ENCODE assay signal across 2 cellular contexts in the genomic region with DNA sequence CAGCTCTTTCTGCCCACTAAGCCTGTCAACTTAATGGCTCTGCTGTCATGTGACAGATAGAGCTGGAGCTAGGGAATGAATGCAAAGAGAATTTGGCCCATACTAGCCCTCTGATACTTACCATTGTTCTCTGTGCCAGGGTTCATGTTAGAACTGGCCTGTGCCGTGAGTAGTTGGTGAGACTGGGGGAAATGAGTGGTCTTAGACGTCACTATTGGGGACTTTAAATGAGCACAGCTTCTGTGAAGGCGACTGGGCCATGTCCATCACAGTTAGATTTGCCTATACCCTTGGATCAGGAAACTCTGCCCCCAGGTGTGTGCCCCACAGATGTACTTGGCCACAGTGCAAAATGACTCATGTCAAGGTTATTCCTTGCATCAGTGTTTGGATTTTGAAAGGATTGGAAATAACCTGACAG.
TF ChIP-seq lines count a peak whose summit lies in the region.

No MANE protein-coding gene starts in this region.

TF ChIP-seq in GM23338, 12 proteins besides CTCF, POLR2A, EP300 and RAD21 (continued from another document):
- TF ChIP-seq, protein P1, sequence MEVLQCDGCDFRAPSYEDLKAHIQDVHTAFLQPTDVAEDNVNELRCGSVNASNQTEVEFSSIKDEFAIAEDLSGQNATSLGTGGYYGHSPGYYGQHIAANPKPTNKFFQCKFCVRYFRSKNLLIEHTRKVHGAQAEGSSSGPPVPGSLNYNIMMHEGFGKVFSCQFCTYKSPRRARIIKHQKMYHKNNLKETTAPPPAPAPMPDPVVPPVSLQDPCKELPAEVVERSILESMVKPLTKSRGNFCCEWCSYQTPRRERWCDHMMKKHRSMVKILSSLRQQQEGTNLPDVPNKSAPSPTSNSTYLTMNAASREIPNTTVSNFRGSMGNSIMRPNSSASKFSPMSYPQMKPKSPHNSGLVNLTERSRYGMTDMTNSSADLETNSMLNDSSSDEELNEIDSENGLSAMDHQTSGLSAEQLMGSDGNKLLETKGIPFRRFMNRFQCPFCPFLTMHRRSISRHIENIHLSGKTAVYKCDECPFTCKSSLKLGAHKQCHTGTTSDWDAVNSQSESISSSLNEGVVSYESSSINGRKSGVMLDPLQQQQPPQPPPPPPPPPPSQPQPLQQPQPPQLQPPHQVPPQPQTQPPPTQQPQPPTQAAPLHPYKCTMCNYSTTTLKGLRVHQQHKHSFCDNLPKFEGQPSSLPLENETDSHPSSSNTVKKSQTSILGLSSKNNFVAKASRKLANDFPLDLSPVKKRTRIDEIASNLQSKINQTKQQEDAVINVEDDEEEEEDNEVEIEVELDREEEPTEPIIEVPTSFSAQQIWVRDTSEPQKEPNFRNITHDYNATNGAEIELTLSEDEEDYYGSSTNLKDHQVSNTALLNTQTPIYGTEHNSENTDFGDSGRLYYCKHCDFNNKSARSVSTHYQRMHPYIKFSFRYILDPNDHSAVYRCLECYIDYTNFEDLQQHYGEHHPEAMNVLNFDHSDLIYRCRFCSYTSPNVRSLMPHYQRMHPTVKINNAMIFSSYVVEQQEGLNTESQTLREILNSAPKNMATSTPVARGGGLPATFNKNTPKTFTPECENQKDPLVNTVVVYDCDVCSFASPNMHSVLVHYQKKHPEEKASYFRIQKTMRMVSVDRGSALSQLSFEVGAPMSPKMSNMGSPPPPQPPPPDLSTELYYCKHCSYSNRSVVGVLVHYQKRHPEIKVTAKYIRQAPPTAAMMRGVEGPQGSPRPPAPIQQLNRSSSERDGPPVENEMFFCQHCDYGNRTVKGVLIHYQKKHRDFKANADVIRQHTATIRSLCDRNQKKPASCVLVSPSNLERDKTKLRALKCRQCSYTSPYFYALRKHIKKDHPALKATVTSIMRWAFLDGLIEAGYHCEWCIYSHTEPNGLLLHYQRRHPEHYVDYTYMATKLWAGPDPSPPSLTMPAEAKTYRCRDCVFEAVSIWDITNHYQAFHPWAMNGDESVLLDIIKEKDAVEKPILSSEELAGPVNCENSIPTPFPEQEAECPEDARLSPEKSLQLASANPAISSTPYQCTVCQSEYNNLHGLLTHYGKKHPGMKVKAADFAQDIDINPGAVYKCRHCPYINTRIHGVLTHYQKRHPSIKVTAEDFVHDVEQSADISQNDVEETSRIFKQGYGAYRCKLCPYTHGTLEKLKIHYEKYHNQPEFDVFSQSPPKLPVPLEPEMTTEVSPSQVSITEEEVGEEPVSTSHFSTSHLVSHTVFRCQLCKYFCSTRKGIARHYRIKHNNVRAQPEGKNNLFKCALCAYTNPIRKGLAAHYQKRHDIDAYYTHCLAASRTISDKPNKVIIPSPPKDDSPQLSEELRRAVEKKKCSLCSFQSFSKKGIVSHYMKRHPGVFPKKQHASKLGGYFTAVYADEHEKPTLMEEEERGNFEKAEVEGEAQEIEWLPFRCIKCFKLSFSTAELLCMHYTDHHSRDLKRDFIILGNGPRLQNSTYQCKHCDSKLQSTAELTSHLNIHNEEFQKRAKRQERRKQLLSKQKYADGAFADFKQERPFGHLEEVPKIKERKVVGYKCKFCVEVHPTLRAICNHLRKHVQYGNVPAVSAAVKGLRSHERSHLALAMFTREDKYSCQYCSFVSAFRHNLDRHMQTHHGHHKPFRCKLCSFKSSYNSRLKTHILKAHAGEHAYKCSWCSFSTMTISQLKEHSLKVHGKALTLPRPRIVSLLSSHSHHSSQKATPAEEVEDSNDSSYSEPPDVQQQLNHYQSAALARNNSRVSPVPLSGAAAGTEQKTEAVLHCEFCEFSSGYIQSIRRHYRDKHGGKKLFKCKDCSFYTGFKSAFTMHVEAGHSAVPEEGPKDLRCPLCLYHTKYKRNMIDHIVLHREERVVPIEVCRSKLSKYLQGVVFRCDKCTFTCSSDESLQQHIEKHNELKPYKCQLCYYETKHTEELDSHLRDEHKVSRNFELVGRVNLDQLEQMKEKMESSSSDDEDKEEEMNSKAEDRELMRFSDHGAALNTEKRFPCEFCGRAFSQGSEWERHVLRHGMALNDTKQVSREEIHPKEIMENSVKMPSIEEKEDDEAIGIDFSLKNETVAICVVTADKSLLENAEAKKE (CRISPR knock-in tag; IDR thresholded peaks at IDR 0.05), result no peak
- TF ChIP-seq POLR2AphosphoS5 (IDR thresholded peaks at IDR 0.05; ENCODE audit: low read depth) (no peak), NANOG (IDR thresholded peaks at IDR 0.05; ENCODE audit: borderline replicate concordance) (no peak), ZNF331 (CRISPR knock-in tag; IDR thresholded peaks at IDR 0.05; ENCODE audit: low read depth) (no peak), CREB1 (CRISPR knock-in tag; IDR thresholded peaks at IDR 0.05; ENCODE audit: low read depth) (no peak)
- TF ChIP-seq, protein P2, sequence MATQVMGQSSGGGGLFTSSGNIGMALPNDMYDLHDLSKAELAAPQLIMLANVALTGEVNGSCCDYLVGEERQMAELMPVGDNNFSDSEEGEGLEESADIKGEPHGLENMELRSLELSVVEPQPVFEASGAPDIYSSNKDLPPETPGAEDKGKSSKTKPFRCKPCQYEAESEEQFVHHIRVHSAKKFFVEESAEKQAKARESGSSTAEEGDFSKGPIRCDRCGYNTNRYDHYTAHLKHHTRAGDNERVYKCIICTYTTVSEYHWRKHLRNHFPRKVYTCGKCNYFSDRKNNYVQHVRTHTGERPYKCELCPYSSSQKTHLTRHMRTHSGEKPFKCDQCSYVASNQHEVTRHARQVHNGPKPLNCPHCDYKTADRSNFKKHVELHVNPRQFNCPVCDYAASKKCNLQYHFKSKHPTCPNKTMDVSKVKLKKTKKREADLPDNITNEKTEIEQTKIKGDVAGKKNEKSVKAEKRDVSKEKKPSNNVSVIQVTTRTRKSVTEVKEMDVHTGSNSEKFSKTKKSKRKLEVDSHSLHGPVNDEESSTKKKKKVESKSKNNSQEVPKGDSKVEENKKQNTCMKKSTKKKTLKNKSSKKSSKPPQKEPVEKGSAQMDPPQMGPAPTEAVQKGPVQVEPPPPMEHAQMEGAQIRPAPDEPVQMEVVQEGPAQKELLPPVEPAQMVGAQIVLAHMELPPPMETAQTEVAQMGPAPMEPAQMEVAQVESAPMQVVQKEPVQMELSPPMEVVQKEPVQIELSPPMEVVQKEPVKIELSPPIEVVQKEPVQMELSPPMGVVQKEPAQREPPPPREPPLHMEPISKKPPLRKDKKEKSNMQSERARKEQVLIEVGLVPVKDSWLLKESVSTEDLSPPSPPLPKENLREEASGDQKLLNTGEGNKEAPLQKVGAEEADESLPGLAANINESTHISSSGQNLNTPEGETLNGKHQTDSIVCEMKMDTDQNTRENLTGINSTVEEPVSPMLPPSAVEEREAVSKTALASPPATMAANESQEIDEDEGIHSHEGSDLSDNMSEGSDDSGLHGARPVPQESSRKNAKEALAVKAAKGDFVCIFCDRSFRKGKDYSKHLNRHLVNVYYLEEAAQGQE (IDR thresholded peaks at IDR 0.05; ENCODE audit: unreplicated experiment), result no peak
- TF ChIP-seq, protein P3, sequence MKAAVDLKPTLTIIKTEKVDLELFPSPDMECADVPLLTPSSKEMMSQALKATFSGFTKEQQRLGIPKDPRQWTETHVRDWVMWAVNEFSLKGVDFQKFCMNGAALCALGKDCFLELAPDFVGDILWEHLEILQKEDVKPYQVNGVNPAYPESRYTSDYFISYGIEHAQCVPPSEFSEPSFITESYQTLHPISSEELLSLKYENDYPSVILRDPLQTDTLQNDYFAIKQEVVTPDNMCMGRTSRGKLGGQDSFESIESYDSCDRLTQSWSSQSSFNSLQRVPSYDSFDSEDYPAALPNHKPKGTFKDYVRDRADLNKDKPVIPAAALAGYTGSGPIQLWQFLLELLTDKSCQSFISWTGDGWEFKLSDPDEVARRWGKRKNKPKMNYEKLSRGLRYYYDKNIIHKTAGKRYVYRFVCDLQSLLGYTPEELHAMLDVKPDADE (IDR thresholded peaks at IDR 0.05), result no peak

TF ChIP-seq in liver, 16 proteins besides CTCF, POLR2A, EP300 and RAD21 (continued from another document):
- TF ChIP-seq, protein P2 (IDR thresholded peaks at IDR 0.05), result no peak
- TF ChIP-seq HNF4A (conservative IDR thresholded peaks at IDR 0.05), result peak; percentile 72 to 74
- TF ChIP-seq HNF4G (IDR thresholded peaks at IDR 0.05), result no peak
